20 cellular contexts compared by ENCODE assay signal in genomic region chr2:143816927-143817326, GRCh38.
"Had no signal": no experiment of that assay in that cellular context is flagged by ENCODE, and none has a peak within 500 bp of the region (broad histone marks: within the 10 kb centered on the region; RNA-seq: fewer than 3 reads in every experiment).

No MANE protein-coding gene starts in this region.

- H3K27me3 Mint-ChIP-seq: memory B cell had no signal

- H3K4me1 ChIP-seq: lower lobe of right lung, stomach, thyroid gland had no signal

- H3K4me3 Mint-ChIP-seq: memory B cell; naive thymus-derived CD4-positive, alpha-beta T cell; nephron; stimulated activated effector memory CD8-positive, alpha-beta T cell treated with anti-CD3 and anti-CD28 coated beads, Interleukin-12 subunit alpha, Interleukin-12 subunit beta, amount 100 ng/mL, for 72 hours had no signal

- H3K36me3 Mint-ChIP-seq: memory B cell; naive thymus-derived CD4-positive, alpha-beta T cell; stimulated activated effector memory CD8-positive, alpha-beta T cell treated with anti-CD3 and anti-CD28 coated beads, Interleukin-12 subunit alpha, Interleukin-12 subunit beta, amount 100 ng/mL, for 72 hours had no signal

- DNase-seq: dorsolateral prefrontal cortex; effector CD4-positive, alpha-beta T cell; head of caudate nucleus; left ventricle myocardium superior; lower lobe of right lung; naive thymus-derived CD4-positive, alpha-beta T cell; nucleus accumbens; posterior cingulate gyrus; stimulated activated CD4-positive, alpha-beta T cell treated with anti-CD3 and anti-CD28 coated beads, Interleukin-12 subunit alpha, Interleukin-12 subunit beta, amount 100 ng/mL, for 4 hours; stimulated activated CD4-positive, alpha-beta T cell treated with anti-CD3 and anti-CD28 coated beads, Interleukin-1b, Interleukin-23, amount 100 ng/mL, for 48 hours; stimulated activated CD4-positive, alpha-beta T cell treated with anti-CD3 and anti-CD28 coated beads, Interleukin-4, amount 100 ng/mL, for 24 hours; stimulated activated naive CD4-positive, alpha-beta T cell treated with Interleukin-2 at 50 U/mL for 16 hours; stomach; thyroid gland; trophoblast cell had no signal

- H3K4me3 ChIP-seq: dorsolateral prefrontal cortex, lower lobe of right lung, smooth muscle cell, stomach, thyroid gland had no signal

- H3K27ac ChIP-seq: lower lobe of right lung, stomach, thyroid gland had no signal

- H3K36me3 ChIP-seq: lower lobe of right lung, stomach, thyroid gland had no signal

- H3K27me3 ChIP-seq: dorsolateral prefrontal cortex, stomach, thyroid gland had no signal

- H3K27ac Mint-ChIP-seq: memory B cell; naive thymus-derived CD4-positive, alpha-beta T cell; nephron; stimulated activated effector memory CD8-positive, alpha-beta T cell treated with anti-CD3 and anti-CD28 coated beads, Interleukin-12 subunit alpha, Interleukin-12 subunit beta, amount 100 ng/mL, for 72 hours had no signal

- H3K9me3 Mint-ChIP-seq: memory B cell; nephron; stimulated activated effector memory CD8-positive, alpha-beta T cell treated with anti-CD3 and anti-CD28 coated beads, Interleukin-12 subunit alpha, Interleukin-12 subunit beta, amount 100 ng/mL, for 72 hours had no signal

- H3K4me1 Mint-ChIP-seq: naive thymus-derived CD4-positive, alpha-beta T cell; stimulated activated effector memory CD8-positive, alpha-beta T cell treated with anti-CD3 and anti-CD28 coated beads, Interleukin-12 subunit alpha, Interleukin-12 subunit beta, amount 100 ng/mL, for 72 hours had no signal

- H3K9me3 ChIP-seq: lower lobe of right lung, stomach, thyroid gland had no signal

- H3K4me2 ChIP-seq: smooth muscle cell had no signal

- ATAC-seq: left ventricle myocardium superior; lower lobe of right lung; naive thymus-derived CD4-positive, alpha-beta T cell; sciatic nerve; stimulated activated effector memory CD8-positive, alpha-beta T cell treated with anti-CD3 and anti-CD28 coated beads, Interleukin-12 subunit alpha, Interleukin-12 subunit beta, amount 100 ng/mL, for 72 hours had no signal
